Comparison of ENCODE assay signal across 10 cellular contexts in genomic region chr2:219059725-219060682, GRCh38. TPM values are rescaled to one million over a fixed set of nuclear protein-coding genes. Genes with fewer than 3 reads are reported as not detected.
DNase-seq lines count a peak whose midpoint lies in the region; ATAC-seq and TF ChIP-seq lines count a peak whose summit lies in the region.
"Had no signal": no experiment of that assay in that cellular context is flagged by ENCODE, and none has a peak within 500 bp of the region (broad histone marks: within the 10 kb centered on the region; RNA-seq: fewer than 3 reads in every experiment).

No MANE protein-coding gene starts in this region.

- no peaks in the 10 kb centered on the region for H3K9me3 Mint-ChIP-seq in Caco-2 (ENCODE audit: unreplicated experiment)
- no peaks in the 10 kb centered on the region for H3K9me3 Mint-ChIP-seq in dendritic cell treated with granulocyte-macrophage colony-stimulating factor and Interleukin-4, amounts not matched to agents 40 ng/mL and 50 ng/mL, for 4 days
- H3K9me3 Mint-ChIP-seq in osteocyte (ENCODE audit: unreplicated experiment) = no peaks in the 10 kb centered on the region

- peaks cover 3% of the 10 kb centered on the region for H3K27me3 Mint-ChIP-seq in Caco-2 (ENCODE audit: insufficient read depth, unreplicated experiment)
- H3K27me3 Mint-ChIP-seq in dendritic cell treated with granulocyte-macrophage colony-stimulating factor and Interleukin-4, amounts not matched to agents 40 ng/mL and 50 ng/mL, for 4 days = peaks cover 91% of the 10 kb centered on the region
- peaks cover 58% of the 10 kb centered on the region for H3K27me3 Mint-ChIP-seq in osteocyte (ENCODE audit: unreplicated experiment)

- H3K4me3 Mint-ChIP-seq in Caco-2 (ENCODE audit: unreplicated experiment) = peak overlapping the region; percentile 92
- H3K4me3 Mint-ChIP-seq in dendritic cell treated with granulocyte-macrophage colony-stimulating factor and Interleukin-4, amounts not matched to agents 40 ng/mL and 50 ng/mL, for 4 days = peak overlapping the region; percentile 42
- H3K4me3 Mint-ChIP-seq in osteocyte (ENCODE audit: unreplicated experiment) = peak overlapping the region; percentile 42

- H3K4me1 Mint-ChIP-seq in Caco-2 (ENCODE audit: low read depth, unreplicated experiment) = peaks cover 12% of the 10 kb centered on the region
- H3K4me1 Mint-ChIP-seq in dendritic cell treated with granulocyte-macrophage colony-stimulating factor and Interleukin-4, amounts not matched to agents 40 ng/mL and 50 ng/mL, for 4 days (ENCODE audit: low read depth) = peaks cover 28% of the 10 kb centered on the region
- peaks cover 7% of the 10 kb centered on the region for H3K4me1 Mint-ChIP-seq in osteocyte (ENCODE audit: unreplicated experiment)

- peak overlapping the region; percentile 99 for H3K4me3 ChIP-seq in Caco-2 (ENCODE audit: low read depth, low read length)
- peak overlapping the region in 17 of 59 donors; percentile 4 to 62 (median 26) for H3K4me3 ChIP-seq in dorsolateral prefrontal cortex

- no peaks in the 10 kb centered on the region for H3K9me3 ChIP-seq in Caco-2

- no peaks in the 10 kb centered on the region for H3K27me3 ChIP-seq in Caco-2 (replicated peaks; ENCODE audit: control insufficient read depth, insufficient read depth, low read length)
- peaks cover 11 to 85% (median 66%) of the 10 kb centered on the region in 45 donors for H3K27me3 ChIP-seq in dorsolateral prefrontal cortex

- no peak overlapping the region for H3K27ac ChIP-seq in dorsolateral prefrontal cortex

- H3K27ac Mint-ChIP-seq in Caco-2 (ENCODE audit: unreplicated experiment) = peak overlapping the region; percentile 88
- H3K27ac Mint-ChIP-seq in dendritic cell treated with granulocyte-macrophage colony-stimulating factor and Interleukin-4, amounts not matched to agents 40 ng/mL and 50 ng/mL, for 4 days = no peak overlapping the region
- H3K27ac Mint-ChIP-seq in osteocyte (ENCODE audit: unreplicated experiment) = no peak overlapping the region

- peaks cover 16% of the 10 kb centered on the region for H3K4me1 ChIP-seq in Caco-2

- intact Hi-C loops in Caco-2 (cut with micrococcal nuclease; ENCODE audit: unreplicated experiment) (loop anchor here (2.0 to 5.0 kb wide), 3 partner anchors 58 to 237 kb away; no protein-coding TSS in a partner anchor), dorsolateral prefrontal cortex (cut with DNase I) (loop anchor here (5.0 kb wide), 3 partner anchors 52 to 107 kb away; no protein-coding TSS in a partner anchor)
- intact Hi-C loops in dendritic cell treated with granulocyte-macrophage colony-stimulating factor and Interleukin-4, amounts not matched to agents 40 ng/mL and 50 ng/mL, for 4 days (cut with micrococcal nuclease) = no loop called here

- peaks cover 15% of the 10 kb centered on the region for H3K36me3 ChIP-seq in Caco-2 (ENCODE audit: control insufficient read depth, insufficient read depth, low read length)

- peaks cover 31% of the 10 kb centered on the region for H3K36me3 Mint-ChIP-seq in Caco-2 (ENCODE audit: insufficient read depth, unreplicated experiment)
- H3K36me3 Mint-ChIP-seq in dendritic cell treated with granulocyte-macrophage colony-stimulating factor and Interleukin-4, amounts not matched to agents 40 ng/mL and 50 ng/mL, for 4 days (ENCODE audit: low read depth) = no peaks in the 10 kb centered on the region
- H3K36me3 Mint-ChIP-seq in osteocyte (ENCODE audit: unreplicated experiment) = no peaks in the 10 kb centered on the region

- no peak for ATAC-seq in GM18861 (IDR thresholded peaks at IDR 0.05; ENCODE audit: unreplicated experiment)
- ATAC-seq in GM21423 (IDR thresholded peaks at IDR 0.05; ENCODE audit: unreplicated experiment) = no peak

- DNase-seq in Caco-2 = peak in 1 of 2 experiments; percentile 42
- peak; percentile 43 for DNase-seq in HuH-7.5 (ENCODE audit: low spot score)
- DNase-seq in osteocyte (ENCODE audit: extremely low spot score, unreplicated experiment) = no peak
- no peak for DNase-seq in dorsolateral prefrontal cortex
- no peak for DNase-seq in nucleus accumbens (lab: John Stamatoyannopoulos, UW)
- DNase-seq: activated effector memory CD4-positive, alpha-beta T cell treated with anti-CD3 and anti-CD28 coated beads, Interleukin-2, amount 50 U/mL, for 16 hours had no signal

- POLR2A ChIA-PET in Caco-2 (lab: Charles Lee) = interaction anchor here (0.7 to 2.8 kb wide), 5 partner anchors 12 to 65 kb away, joined by 3 to 23 read pairs (median 4); no protein-coding TSS in a partner anchor

- BruUV-seq in Caco-2 (replicated peaks; lab: Mats Ljungman, UMichigan) = no TSS peak

- CTCF ChIA-PET in Caco-2 (lab: Charles Lee) = interaction anchor here (1.6 to 4.9 kb wide), 11 partner anchors 11 to 95 kb away, joined by 3 to 85 read pairs (median 20); no protein-coding TSS in a partner anchor

- TF ChIP-seq CTCF in Caco-2 (IDR thresholded peaks at IDR 0.05; ENCODE audit: insufficient read depth in 1 of 2, low read depth in 1 of 2, low read length in 1 of 2, severe bottlenecking in 1 of 2, unreplicated experiment in 1 of 2) = no peak
- no peak for TF ChIP-seq CTCF in osteocyte (IDR thresholded peaks at IDR 0.05)
- TF ChIP-seq CTCF in dorsolateral prefrontal cortex (IDR thresholded peaks at IDR 0.05 in 54 of 56, conservative IDR thresholded peaks at IDR 0.05 in 2 of 56; ENCODE audit: low read depth in 1 of 56, partially characterized antibody in 56 of 56) = no peak

RNA-seq across cellular contexts. Expression of gene IHH, which starts 0.7 kb away (rescaled TPM):
- total RNA-seq in Caco-2 (2022) (19.0 and 22.6 TPM in 2 replicates), osteocyte (0.18 TPM in 1 of 2 replicates, not detected in the other), dorsolateral prefrontal cortex (under 1 TPM in 33 of 120 experiments, not detected in 87; 0.22 to 0.96 (median 0.31) TPM)
- total RNA-seq: glomerular endothelial cell had no signal

RNA-seq across cellular contexts. Expression of gene CFAP65, which starts 18.7 kb away (rescaled TPM):
- total RNA-seq in Caco-2 (2022) = 0.34 and 0.77 TPM in 2 replicates
- not detected in 2 replicates for total RNA-seq in osteocyte
- 1 to 10 TPM in 109 of 120 experiments, under 1 TPM in 11; 0.48 to 4.0 (median 1.8) TPM for total RNA-seq in dorsolateral prefrontal cortex
- total RNA-seq: glomerular endothelial cell had no signal

Comparison
In these comparisons a context has a peak if more than half of its experiments do, and no peak if none do; other contexts are left out.
1. H3K4me3 Mint-ChIP-seq: peak in every context shown above with its lines; median percentile 92 in Caco-2; 42 in dendritic cell treated with granulocyte-macrophage colony-stimulating factor and Interleukin-4, amounts not matched to agents 40 ng/mL and 50 ng/mL, for 4 days; 42 in osteocyte.
2. RNA of gene IHH, which starts 0.7 kb away (total RNA-seq): 19.0 to 22.6 TPM in Caco-2; 0.22 to 0.96 TPM in dorsolateral prefrontal cortex and 0.18 TPM in osteocyte; every median in the first group is over 10 times any median in the second.